16 cellular contexts compared by ENCODE assay signal in the genomic region with DNA sequence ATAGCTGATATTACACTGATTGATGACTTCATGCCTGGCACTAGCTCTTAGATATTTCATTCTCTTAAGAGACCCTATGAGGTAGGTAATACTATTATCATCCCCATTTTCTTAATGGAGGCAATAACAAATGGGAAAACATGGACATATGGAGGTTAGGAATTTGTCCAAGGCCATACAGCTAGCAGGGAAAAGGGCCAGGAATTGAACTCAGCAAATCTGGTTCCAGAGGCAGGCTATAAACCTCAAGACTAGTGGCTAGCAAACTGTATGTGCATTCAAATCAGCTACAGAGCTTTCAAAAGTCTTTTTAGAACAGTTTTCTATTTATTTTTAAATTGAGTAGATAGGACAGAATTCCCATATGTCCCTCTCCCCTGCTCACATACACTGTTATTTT. TPM values are rescaled to one million over a fixed set of nuclear protein-coding genes. Genes with fewer than 3 reads are reported as not detected.
A peak's percentile ranks its signal among the peaks of the same experiment; 100 is the strongest.
DNase-seq lines count a peak whose midpoint lies in the region; ATAC-seq and TF ChIP-seq lines count a peak whose summit lies in the region.
"Had no signal": no experiment of that assay in that cellular context is flagged by ENCODE, and none has a peak within 500 bp of the region (broad histone marks: within the 10 kb centered on the region; RNA-seq: fewer than 3 reads in every experiment).

No MANE protein-coding gene starts in this region.

- no peaks in the 10 kb centered on the region for H3K4me1 ChIP-seq in breast epithelium
- H3K4me1 ChIP-seq in osteoblast (ENCODE audit: insufficient read depth, low read length), result peaks cover 54% of the 10 kb centered on the region

- no peaks in the 10 kb centered on the region for H3K27me3 ChIP-seq in breast epithelium
- no peaks in the 10 kb centered on the region for H3K27me3 ChIP-seq in osteoblast (ENCODE audit: insufficient read depth, low read length)

- no peak for TF ChIP-seq CTCF in MCF 10A (IDR thresholded peaks at IDR 0.05; ENCODE audit: unreplicated experiment)
- TF ChIP-seq CTCF in breast epithelium (IDR thresholded peaks at IDR 0.05), result no peak
- TF ChIP-seq CTCF in osteoblast (IDR thresholded peaks at IDR 0.05; ENCODE audit: extremely low read depth, low read depth, low read length), result no peak

- H3K27ac ChIP-seq in breast epithelium, result no peak overlapping the region
- peak overlapping the region; percentile 90 for H3K27ac ChIP-seq in epithelial cell of prostate
- peak overlapping the region; percentile 62 for H3K27ac ChIP-seq in osteoblast (ENCODE audit: low read depth, low read length)

- POLR2A ChIA-PET in MCF 10A (lab: Yijun Ruan, JAX), result no interaction called here

- ATAC-seq in GM21529 (IDR thresholded peaks at IDR 0.05; ENCODE audit: unreplicated experiment), result no peak
- ATAC-seq: GM23338 had no signal

- peaks cover 51% of the 10 kb centered on the region for H3K79me2 ChIP-seq in osteoblast (ENCODE audit: insufficient read depth, low read length)

- H3K4me3 Mint-ChIP-seq in MCF 10A (ENCODE audit: unreplicated experiment), result no peak overlapping the region
- H3K4me3 Mint-ChIP-seq: B cell; CD4-positive, alpha-beta T cell; GM23338 had no signal

- peaks cover 30% of the 10 kb centered on the region for H3K4me1 Mint-ChIP-seq in MCF 10A (ENCODE audit: insufficient read depth, unreplicated experiment)

- BruUV-seq in MCF 10A (replicated peaks; lab: Mats Ljungman, UMichigan), result no TSS peak

- H4K20me1 ChIP-seq in osteoblast (ENCODE audit: insufficient read depth, low read length), result no peaks in the 10 kb centered on the region

- DNase-seq in MCF 10A (ENCODE audit: unreplicated experiment) (no peak), breast epithelium (ENCODE audit: low spot score in 2 of 2) (no peak), epithelial cell of prostate (ENCODE audit: low read depth, low spot score) (no peak), osteoblast (ENCODE audit: insufficient read length, low spot score, missing footprints) (no peak), ureter (ENCODE audit: low spot score) (no peak), NCI-H2107 (lab: John Stamatoyannopoulos, UW) (no peak)
- DNase-seq: 8988T; C1 segment of cervical spinal cord; Calu3; CD4-positive, alpha-beta T cell; DMS 273 treated with DMSO at 0.1 percent for 48 hours; H7 had no signal

- intact Hi-C loops in MCF 10A (cut with micrococcal nuclease) (no loop called here), breast epithelium (cut with DNase I; ENCODE audit: low total_unique reads) (no loop called here)

- H3K4me2 ChIP-seq in osteoblast (ENCODE audit: insufficient read depth, low read length), result no peak overlapping the region
- H3K4me2 ChIP-seq: GM23338 had no signal

- H3K36me3 ChIP-seq in breast epithelium (no peaks in the 10 kb centered on the region), osteoblast (ENCODE audit: insufficient read depth, low read length) (no peaks in the 10 kb centered on the region)

- no peak for TF ChIP-seq POLR2A in breast epithelium (IDR thresholded peaks at IDR 0.05)

- H3K4me3 ChIP-seq in breast epithelium (no peak overlapping the region), osteoblast (ENCODE audit: insufficient read depth, low read length) (no peak overlapping the region)
- H3K4me3 ChIP-seq: GM23338 had no signal

- CTCF ChIA-PET in MCF 10A (lab: Yijun Ruan, JAX), result no interaction called here

- no peak overlapping the region for H2AFZ ChIP-seq in osteoblast (ENCODE audit: low read length)
- H2AFZ ChIP-seq: GM23338 had no signal

- H3K36me3 Mint-ChIP-seq in MCF 10A (ENCODE audit: insufficient read depth, unreplicated experiment), result peaks cover 5% of the 10 kb centered on the region

- no peaks in the 10 kb centered on the region for H3K9me3 ChIP-seq in breast epithelium
- no peaks in the 10 kb centered on the region for H3K9me3 ChIP-seq in osteoblast (ENCODE audit: low read depth, low read length)

- H3K27me3 Mint-ChIP-seq in MCF 10A (ENCODE audit: insufficient read depth, unreplicated experiment), result no peaks in the 10 kb centered on the region
- H3K27me3 Mint-ChIP-seq: B cell; CD4-positive, alpha-beta T cell had no signal

- no peaks in the 10 kb centered on the region for H3K9me3 Mint-ChIP-seq in MCF 10A (ENCODE audit: unreplicated experiment)
- H3K9me3 Mint-ChIP-seq: CD4-positive, alpha-beta T cell had no signal

- H3K27ac Mint-ChIP-seq in MCF 10A (ENCODE audit: low read depth, unreplicated experiment), result peak overlapping the region; percentile 53
- H3K27ac Mint-ChIP-seq: B cell; CD4-positive, alpha-beta T cell; GM23338 had no signal

RNA-seq across cellular contexts. Expression of a gene that starts 16.2 kb away (rescaled TPM):
- total RNA-seq in MCF 10A (2022) (17.1 and 23.7 TPM in 2 replicates), breast epithelium (1 to 10 TPM; 3.7 to 6.6 (median 5.4) TPM), osteoblast (1.8 and 4.4 TPM in 2 replicates), ureter (6.4 TPM)

RNA-seq across cellular contexts. Expression of a gene that starts 17.6 kb away (rescaled TPM):
- total RNA-seq in MCF 10A (2022), result 0.91 and 1.1 TPM in 2 replicates
- 1 to 10 TPM in 1 of 3 donors, under 1 TPM in 2; 0.48 to 1.8 (median 0.98) TPM for total RNA-seq in breast epithelium
- 0.36 and 0.59 TPM in 2 replicates for total RNA-seq in osteoblast
- 0.94 TPM for total RNA-seq in ureter

RNA-seq across cellular contexts. Expression of a gene that starts 47.2 kb away (rescaled TPM):
- total RNA-seq in MCF 10A (2022) (not detected in 2 replicates), breast epithelium (not detected), osteoblast (not detected in 2 replicates), ureter (not detected)
- total RNA-seq: B cell; Calu3; CD4-positive, alpha-beta T cell; Daoy; GM23338; H7 had no signal

Comparison
In these comparisons a context has a peak if more than half of its experiments do, and no peak if none do; other contexts are left out.
1. H3K27ac ChIP-seq: peak in epithelial cell of prostate (single experiment) and osteoblast (single experiment); none in breast epithelium (0 of 2).